Comparison of ENCODE assay signal across 16 cellular contexts in genomic region chr5:154465169-154465568, GRCh38. TPM values are rescaled to one million over a fixed set of nuclear protein-coding genes. Genes with fewer than 3 reads are reported as not detected.
DNase-seq lines count a peak whose midpoint lies in the region; ATAC-seq and TF ChIP-seq lines count a peak whose summit lies in the region.
"Had no signal": no experiment of that assay in that cellular context is flagged by ENCODE, and none has a peak within 500 bp of the region (broad histone marks: within the 10 kb centered on the region; RNA-seq: fewer than 3 reads in every experiment).

No MANE protein-coding gene starts in this region.

- H3K4me1 Mint-ChIP-seq in activated CD4-positive, alpha-beta T cell treated with anti-CD3 and anti-CD28 coated beads, Interleukin-2, amount 10 ng/mL, durations not matched to agents 7 days and 5 days = no peaks in the 10 kb centered on the region

- peak overlapping the region; percentile 48; the same call in 1 of the 2 replicates for H3K27ac ChIP-seq in VCaP
- H3K27ac ChIP-seq: cardiac muscle cell, vagina had no signal

- POLR2A ChIA-PET in activated CD4-positive, alpha-beta T cell treated with anti-CD3 and anti-CD28 coated beads, Interleukin-2, amount 10 ng/mL, durations not matched to agents 7 days and 5 days (lab: Charles Lee) = no interaction called here

- 0 out of 2 replicates have a peak, but pooled peaks cover 1% of the 10 kb centered on the region for H3K27me3 ChIP-seq in MG63
- H3K27me3 ChIP-seq: vagina had no signal

- H3K4me3 Mint-ChIP-seq in activated CD4-positive, alpha-beta T cell treated with anti-CD3 and anti-CD28 coated beads, Interleukin-2, amount 10 ng/mL, durations not matched to agents 7 days and 5 days = no peak overlapping the region
- H3K4me3 Mint-ChIP-seq: H9 had no signal

- no peak overlapping the region for H3K27ac Mint-ChIP-seq in activated CD4-positive, alpha-beta T cell treated with anti-CD3 and anti-CD28 coated beads, Interleukin-2, amount 10 ng/mL, durations not matched to agents 7 days and 5 days
- H3K27ac Mint-ChIP-seq: H9 had no signal

- H3K9me3 Mint-ChIP-seq in activated CD4-positive, alpha-beta T cell treated with anti-CD3 and anti-CD28 coated beads, Interleukin-2, amount 10 ng/mL, durations not matched to agents 7 days and 5 days = no peaks in the 10 kb centered on the region
- H3K9me3 Mint-ChIP-seq: H9 had no signal

- H3K36me3 ChIP-seq in MG63 = no peaks in the 10 kb centered on the region; the same call in 1 of the 2 replicates
- H3K36me3 ChIP-seq: cardiac muscle cell, vagina had no signal

- no peaks in the 10 kb centered on the region for H3K9me3 ChIP-seq in MG63
- H3K9me3 ChIP-seq: vagina had no signal

- CTCF ChIA-PET in activated CD4-positive, alpha-beta T cell treated with anti-CD3 and anti-CD28 coated beads, Interleukin-2, amount 10 ng/mL, durations not matched to agents 7 days and 5 days (lab: Charles Lee) = interaction anchor here (1.1 kb wide), 1 partner anchor 61 kb away, joined by 3 read pairs; no protein-coding TSS in a partner anchor

- H3K36me3 Mint-ChIP-seq in activated CD4-positive, alpha-beta T cell treated with anti-CD3 and anti-CD28 coated beads, Interleukin-2, amount 10 ng/mL, durations not matched to agents 7 days and 5 days (ENCODE audit: low read depth) = no peaks in the 10 kb centered on the region

- DNase-seq in CD1c-positive myeloid dendritic cell (ENCODE audit: extremely low spot score) (peak; percentile 38), MG63 (peak; percentile 62), iris pigment epithelial cell (ENCODE audit: low read depth) (peak; percentile 88), NCI-H2227 treated with DMSO at 0.1 percent for 48 hours (lab: John Stamatoyannopoulos, UW) (no peak), middle frontal gyrus (ENCODE audit: extremely low spot score, low spot score) (no peak)
- no peak for DNase-seq in activated CD4-positive, alpha-beta T cell treated with anti-CD3 and anti-CD28 coated beads, Interleukin-2, amount 10 ng/mL, durations not matched to agents 7 days and 5 days
- DNase-seq: activated CD4-positive, alpha-beta T cell treated with anti-CD3 and anti-CD28 coated beads, Interleukin-2, amount 50 U/mL, for 1 hour; H9; mesendoderm; NCI-H1436 treated with DMSO at 0.1 percent for 48 hours; stimulated activated CD8-positive, alpha-beta memory T cell treated with anti-CD3 and anti-CD28 coated beads, Interleukin-4, amount 100 ng/mL, for 48 hours had no signal

- no peak for ATAC-seq in HG03439 (IDR thresholded peaks at IDR 0.05; ENCODE audit: unreplicated experiment)

- H3K27me3 Mint-ChIP-seq in activated CD4-positive, alpha-beta T cell treated with anti-CD3 and anti-CD28 coated beads, Interleukin-2, amount 10 ng/mL, durations not matched to agents 7 days and 5 days = peaks cover 13% of the 10 kb centered on the region

- no peak for TF ChIP-seq CTCF in VCaP (conservative IDR thresholded peaks at IDR 0.05)

- H3K4me3 ChIP-seq in MG63 = no peak overlapping the region
- H3K4me3 ChIP-seq: cardiac muscle cell, vagina had no signal

RNA-seq across cellular contexts. Expression of gene HAND1, which starts 12.9 kb away (rescaled TPM):
- total RNA-seq in MG63 (2014; rRNA removed; shearing (Covaris generic); ENCODE audit: low replicate concordance) = 2.3 and 7.4 TPM in 2 replicates
- not detected for total RNA-seq in activated CD4-positive, alpha-beta T cell treated with anti-CD3 and anti-CD28 coated beads, Interleukin-2, amount 10 ng/mL, durations not matched to agents 7 days and 5 days
- total RNA-seq: H9, osteoblast, vagina had no signal

RNA-seq across cellular contexts. Expression of gene SAP30L, which starts 19.4 kb away (rescaled TPM):
- total RNA-seq in MG63 (2014; rRNA removed; shearing (Covaris generic); ENCODE audit: low replicate concordance) = 33.4 and 39.2 TPM in 2 replicates
- total RNA-seq in activated CD4-positive, alpha-beta T cell treated with anti-CD3 and anti-CD28 coated beads, Interleukin-2, amount 10 ng/mL, durations not matched to agents 7 days and 5 days = 10 to 100 TPM; 46.8 to 47.4 TPM

Comparison
In these comparisons a context has a peak if more than half of its experiments do, and no peak if none do; other contexts are left out.
1. DNase-seq: peak in CD1c-positive myeloid dendritic cell (single experiment), MG63 (single experiment) and iris pigment epithelial cell (single experiment); none in activated CD4-positive, alpha-beta T cell treated with anti-CD3 and anti-CD28 coated beads, Interleukin-2, amount 10 ng/mL, durations not matched to agents 7 days and 5 days (single experiment), NCI-H2227 treated with DMSO at 0.1 percent for 48 hours (single experiment) and middle frontal gyrus (single experiment).